Comparison of ENCODE assay signal across 8 cellular contexts in the genomic region with DNA sequence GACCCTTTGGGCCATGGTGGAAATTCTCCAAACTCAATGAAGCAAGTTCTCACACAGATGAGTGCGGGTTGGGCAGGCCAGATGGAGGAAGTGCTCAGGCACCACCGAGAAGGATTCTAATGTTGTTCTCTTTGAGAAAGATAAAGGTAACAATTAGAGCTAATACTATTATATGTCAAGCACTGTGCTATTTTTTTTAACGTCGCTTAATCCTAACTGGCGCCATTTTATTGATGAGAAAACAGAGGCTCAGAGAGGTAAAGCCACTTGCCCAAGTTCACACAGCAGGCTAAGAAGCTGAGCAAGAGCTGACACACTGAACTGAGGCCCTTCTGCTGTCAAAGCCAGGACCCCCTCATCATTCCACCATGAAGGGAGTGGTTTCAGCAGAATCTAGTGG. TPM values are rescaled to one million over a fixed set of nuclear protein-coding genes. Genes with fewer than 3 reads are reported as not detected.
DNase-seq lines count a peak whose midpoint lies in the region; ATAC-seq and TF ChIP-seq lines count a peak whose summit lies in the region.

No MANE protein-coding gene starts in this region.

- no peak for ATAC-seq in HCT116
- no peak for ATAC-seq in T-cell (replicated peaks in 1 of 4)
- ATAC-seq in GM18867 (IDR thresholded peaks at IDR 0.05; ENCODE audit: unreplicated experiment) = no peak
- ATAC-seq in HG02642 (IDR thresholded peaks at IDR 0.05; ENCODE audit: poor library complexity, unreplicated experiment) = no peak

- H4K20me1 ChIP-seq in HCT116 (ENCODE audit: insufficient read depth) = peaks cover 24% of the 10 kb centered on the region; the same call in 1 of the 2 replicates

- H3K4me1 ChIP-seq in HCT116 (ENCODE audit: control insufficient read depth in 1 of 2, insufficient read depth in 2 of 2, low read length in 2 of 2) = peaks cover 28 to 39% of the 10 kb centered on the region in 2 experiments
- peaks cover 35% of the 10 kb centered on the region for H3K4me1 ChIP-seq in skeletal muscle satellite cell (ENCODE audit: control insufficient read depth, insufficient read depth, low read length)

- in situ Hi-C loops in GM13976 (cut with MboI; ENCODE audit: low sequenced_read_pairs, unreplicated experiment) = loop anchor here (10.0 kb wide), 2 partner anchors 170 to 290 kb away; no protein-coding TSS in a partner anchor

- peaks cover 60% of the 10 kb centered on the region for H3K79me2 ChIP-seq in HCT116 (ENCODE audit: insufficient read depth, low read length)

- POLR2A ChIA-PET in HCT116 (lab: Charles Lee) = no interaction called here
- POLR2A ChIA-PET in T-cell (lab: Charles Lee) = interaction anchor here (0.5 to 3.0 kb wide), 2 partner anchors 11 to 50 kb away, joined by 3 to 14 read pairs; a partner anchor contains a TSS

- no peaks in the 10 kb centered on the region for H3K27me3 Mint-ChIP-seq in T-cell

- H3K36me3 Mint-ChIP-seq in T-cell = no peaks in the 10 kb centered on the region

- peak overlapping the region; percentile 94 to 97 for H3K4me3 ChIP-seq in HCT116 (replicated peaks in 1 of 2; ENCODE audit: low read depth in 1 of 2, low read length in 2 of 2)
- peak overlapping the region; percentile 80 for H3K4me3 ChIP-seq in fibroblast of villous mesenchyme (ENCODE audit: low read depth, low read length)
- H3K4me3 ChIP-seq in skeletal muscle satellite cell (ENCODE audit: low read length) = peak overlapping the region; percentile 89

- peak overlapping the region; percentile 91 to 95 for H3K27ac Mint-ChIP-seq in T-cell

- peak overlapping the region; percentile 73 for H3K27ac ChIP-seq in HCT116 (ENCODE audit: low read depth, low read length)

- CTCF ChIA-PET in HCT116 (lab: Charles Lee) (interaction anchor here (0.9 to 2.2 kb wide), 3 partner anchors 18 to 125 kb away, joined by 3 to 15 read pairs (median 7); a partner anchor contains a TSS), T-cell (lab: Charles Lee) (interaction anchor here (1.3 to 6.2 kb wide), 7 partner anchors 9 to 125 kb away, joined by 4 to 69 read pairs (median 7); a partner anchor contains a TSS)

- RAD21 ChIA-PET in HCT116 (lab: Charles Lee; ENCODE audit: low non-redundant PET in 1 of 2, low total read pairs in 2 of 2, uncharacterized antibody in 2 of 2, unreplicated experiment in 2 of 2) = no interaction called here

- no peak for DNase-seq in HCT116 (ENCODE audit: low read depth, low spot score)
- DNase-seq in T-cell = no peak
- no peak for DNase-seq in fibroblast of villous mesenchyme (ENCODE audit: low read depth)
- no peak for DNase-seq in GM13976 (ENCODE audit: low spot score)
- no peak for DNase-seq in glomerular visceral epithelial cell (ENCODE audit: extremely low spot score)

- H3K27me3 ChIP-seq in HCT116 (ENCODE audit: insufficient read depth, low read length) (no peaks in the 10 kb centered on the region), skeletal muscle satellite cell (ENCODE audit: control insufficient read depth, insufficient read depth, low read length) (no peaks in the 10 kb centered on the region)

- no peaks in the 10 kb centered on the region for H3K9me3 Mint-ChIP-seq in T-cell

- H3K4me1 Mint-ChIP-seq in T-cell = peaks cover 50 to 56% (median 55%) of the 10 kb centered on the region in 3 donors

- TF ChIP-seq CTCF in HCT116 (IDR thresholded peaks at IDR 0.05 in 2 of 3, conservative IDR thresholded peaks at IDR 0.05 in 1 of 3; ENCODE audit: borderline replicate concordance in 1 of 3, insufficient read depth in 1 of 3, low read depth in 2 of 3, low read length in 2 of 3) (no peak), fibroblast of villous mesenchyme (IDR thresholded peaks at IDR 0.05; ENCODE audit: insufficient read depth, low read depth, low read length) (no peak), GM13976 (IDR thresholded peaks at IDR 0.05; ENCODE audit: borderline replicate concordance, control extremely low read depth, extremely low read depth, insufficient read depth, missing control alignments) (no peak)

- TF ChIP-seq RAD21 in HCT116 (IDR thresholded peaks at IDR 0.05; ENCODE audit: low read depth) = no peak

- H3K4me2 ChIP-seq in HCT116 (ENCODE audit: low read length) = peak overlapping the region; percentile 90
- H3K4me2 ChIP-seq in skeletal muscle satellite cell (ENCODE audit: low read length) = peak overlapping the region; percentile 98

- no peaks in the 10 kb centered on the region for H3K9me3 ChIP-seq in HCT116 (ENCODE audit: control insufficient read depth in 1 of 2, insufficient read depth in 1 of 2, low read depth in 1 of 2, low read length in 2 of 2)
- H3K9me3 ChIP-seq in skeletal muscle satellite cell (replicated peaks; ENCODE audit: low read length) = no peaks in the 10 kb centered on the region

- H3K9ac ChIP-seq in HCT116 (ENCODE audit: low read length) = peak overlapping the region; percentile 100
- peak overlapping the region; percentile 88 for H3K9ac ChIP-seq in skeletal muscle satellite cell (ENCODE audit: low read depth, low read length)

- H3K9me2 ChIP-seq in HCT116 (ENCODE audit: insufficient read depth) = no peaks in the 10 kb centered on the region

- BruUV-seq in HCT116 (replicated peaks; lab: Mats Ljungman, UMichigan) = no TSS peak

- no peak for TF ChIP-seq POLR2A in HCT116 (IDR thresholded peaks at IDR 0.05; ENCODE audit: borderline replicate concordance, extremely low read depth, insufficient read depth, insufficient read length)

- no peak overlapping the region for H2AFZ ChIP-seq in HCT116 (ENCODE audit: low read depth, low read length, poor library complexity, severe bottlenecking)

- intact Hi-C loops in HCT116 (cut with micrococcal nuclease) = no loop called here

- peak overlapping the region; percentile 83 to 87 (median 87) for H3K4me3 Mint-ChIP-seq in T-cell

- H3K36me3 ChIP-seq in HCT116 (ENCODE audit: control insufficient read depth in 1 of 2, insufficient read depth in 2 of 2, low read length in 2 of 2) = peaks cover 0 to 5% of the 10 kb centered on the region in 2 experiments; a peak in 2 of 4 replicates
- H3K36me3 ChIP-seq in skeletal muscle satellite cell (ENCODE audit: insufficient read depth, low read length) = no peaks in the 10 kb centered on the region

TF ChIP-seq in HCT116, 20 proteins besides CTCF, POLR2A, EP300 and RAD21 (continues in another document):
- no peak for TF ChIP-seq CBX3 (IDR thresholded peaks at IDR 0.05; ENCODE audit: low read depth)
- no peak for TF ChIP-seq JUND (IDR thresholded peaks at IDR 0.05)
- TF ChIP-seq EZH2 (IDR thresholded peaks at IDR 0.05) = no peak
- TF ChIP-seq, protein P1, sequence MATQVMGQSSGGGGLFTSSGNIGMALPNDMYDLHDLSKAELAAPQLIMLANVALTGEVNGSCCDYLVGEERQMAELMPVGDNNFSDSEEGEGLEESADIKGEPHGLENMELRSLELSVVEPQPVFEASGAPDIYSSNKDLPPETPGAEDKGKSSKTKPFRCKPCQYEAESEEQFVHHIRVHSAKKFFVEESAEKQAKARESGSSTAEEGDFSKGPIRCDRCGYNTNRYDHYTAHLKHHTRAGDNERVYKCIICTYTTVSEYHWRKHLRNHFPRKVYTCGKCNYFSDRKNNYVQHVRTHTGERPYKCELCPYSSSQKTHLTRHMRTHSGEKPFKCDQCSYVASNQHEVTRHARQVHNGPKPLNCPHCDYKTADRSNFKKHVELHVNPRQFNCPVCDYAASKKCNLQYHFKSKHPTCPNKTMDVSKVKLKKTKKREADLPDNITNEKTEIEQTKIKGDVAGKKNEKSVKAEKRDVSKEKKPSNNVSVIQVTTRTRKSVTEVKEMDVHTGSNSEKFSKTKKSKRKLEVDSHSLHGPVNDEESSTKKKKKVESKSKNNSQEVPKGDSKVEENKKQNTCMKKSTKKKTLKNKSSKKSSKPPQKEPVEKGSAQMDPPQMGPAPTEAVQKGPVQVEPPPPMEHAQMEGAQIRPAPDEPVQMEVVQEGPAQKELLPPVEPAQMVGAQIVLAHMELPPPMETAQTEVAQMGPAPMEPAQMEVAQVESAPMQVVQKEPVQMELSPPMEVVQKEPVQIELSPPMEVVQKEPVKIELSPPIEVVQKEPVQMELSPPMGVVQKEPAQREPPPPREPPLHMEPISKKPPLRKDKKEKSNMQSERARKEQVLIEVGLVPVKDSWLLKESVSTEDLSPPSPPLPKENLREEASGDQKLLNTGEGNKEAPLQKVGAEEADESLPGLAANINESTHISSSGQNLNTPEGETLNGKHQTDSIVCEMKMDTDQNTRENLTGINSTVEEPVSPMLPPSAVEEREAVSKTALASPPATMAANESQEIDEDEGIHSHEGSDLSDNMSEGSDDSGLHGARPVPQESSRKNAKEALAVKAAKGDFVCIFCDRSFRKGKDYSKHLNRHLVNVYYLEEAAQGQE (IDR thresholded peaks at IDR 0.05; ENCODE audit: low read depth) = no peak
- TF ChIP-seq FOSL1 (IDR thresholded peaks at IDR 0.05; ENCODE audit: low read depth) = no peak
- no peak for TF ChIP-seq EGR1 (IDR thresholded peaks at IDR 0.05; ENCODE audit: low read depth)
- no peak for TF ChIP-seq ZFX (IDR thresholded peaks at IDR 0.05)
- TF ChIP-seq SP1 (IDR thresholded peaks at IDR 0.05; ENCODE audit: low read depth) = no peak
- no peak for TF ChIP-seq CEBPB (IDR thresholded peaks at IDR 0.05; ENCODE audit: low read depth)
- no peak for TF ChIP-seq POLR2AphosphoS5 (IDR thresholded peaks at IDR 0.05; ENCODE audit: low read depth, low read length)
- TF ChIP-seq YY1 (IDR thresholded peaks at IDR 0.05; ENCODE audit: extremely low read depth, insufficient replicate concordance, low read depth, low read length) = no peak
- no peak for TF ChIP-seq ZNF274 (IDR thresholded peaks at IDR 0.05; ENCODE audit: low read depth, low read length)
- TF ChIP-seq, protein P2, sequence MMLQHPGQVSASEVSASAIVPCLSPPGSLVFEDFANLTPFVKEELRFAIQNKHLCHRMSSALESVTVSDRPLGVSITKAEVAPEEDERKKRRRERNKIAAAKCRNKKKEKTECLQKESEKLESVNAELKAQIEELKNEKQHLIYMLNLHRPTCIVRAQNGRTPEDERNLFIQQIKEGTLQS (IDR thresholded peaks at IDR 0.05) = no peak
- TF ChIP-seq SIN3A (IDR thresholded peaks at IDR 0.05; ENCODE audit: low read depth) = no peak
- no peak for TF ChIP-seq ELF1 (IDR thresholded peaks at IDR 0.05; ENCODE audit: borderline replicate concordance, low read depth)
- TF ChIP-seq EZH2phosphoT487 (IDR thresholded peaks at IDR 0.05; ENCODE audit: borderline replicate concordance) = no peak
- TF ChIP-seq, protein P3, sequence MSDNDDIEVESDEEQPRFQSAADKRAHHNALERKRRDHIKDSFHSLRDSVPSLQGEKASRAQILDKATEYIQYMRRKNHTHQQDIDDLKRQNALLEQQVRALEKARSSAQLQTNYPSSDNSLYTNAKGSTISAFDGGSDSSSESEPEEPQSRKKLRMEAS (IDR thresholded peaks at IDR 0.05) = no peak

RNA-seq across cellular contexts. Expression of a gene that starts 1.0 kb away (rescaled TPM):
- total RNA-seq in HCT116 (2021; ENCODE audit: unreplicated experiment) (554 TPM), T-cell (100 to 1,000 TPM; 291 to 348 (median 299) TPM), fibroblast of villous mesenchyme (83.3 and 114 TPM in 2 replicates)
- polyA plus RNA-seq in HCT116 (2012) = 750 and 878 TPM in 2 replicates
- 201 and 243 TPM in 2 replicates for total RNA-seq in skeletal muscle satellite cell (2012; rRNA removed)

RNA-seq across cellular contexts. Expression of a gene that starts 11.2 kb away (rescaled TPM):
- 7.3 TPM for total RNA-seq in HCT116 (2021; ENCODE audit: unreplicated experiment)
- 3.7 and 3.8 TPM in 2 replicates for polyA plus RNA-seq in HCT116 (2012)
- total RNA-seq in T-cell = 10 to 100 TPM; 18.9 to 38.4 (median 28.0) TPM
- 9.7 and 10.4 TPM in 2 replicates for total RNA-seq in fibroblast of villous mesenchyme
- 7.0 and 10.1 TPM in 2 replicates for total RNA-seq in skeletal muscle satellite cell (2012; rRNA removed)
